Comparison of ENCODE assay signal across 8 cellular contexts in the genomic region with DNA sequence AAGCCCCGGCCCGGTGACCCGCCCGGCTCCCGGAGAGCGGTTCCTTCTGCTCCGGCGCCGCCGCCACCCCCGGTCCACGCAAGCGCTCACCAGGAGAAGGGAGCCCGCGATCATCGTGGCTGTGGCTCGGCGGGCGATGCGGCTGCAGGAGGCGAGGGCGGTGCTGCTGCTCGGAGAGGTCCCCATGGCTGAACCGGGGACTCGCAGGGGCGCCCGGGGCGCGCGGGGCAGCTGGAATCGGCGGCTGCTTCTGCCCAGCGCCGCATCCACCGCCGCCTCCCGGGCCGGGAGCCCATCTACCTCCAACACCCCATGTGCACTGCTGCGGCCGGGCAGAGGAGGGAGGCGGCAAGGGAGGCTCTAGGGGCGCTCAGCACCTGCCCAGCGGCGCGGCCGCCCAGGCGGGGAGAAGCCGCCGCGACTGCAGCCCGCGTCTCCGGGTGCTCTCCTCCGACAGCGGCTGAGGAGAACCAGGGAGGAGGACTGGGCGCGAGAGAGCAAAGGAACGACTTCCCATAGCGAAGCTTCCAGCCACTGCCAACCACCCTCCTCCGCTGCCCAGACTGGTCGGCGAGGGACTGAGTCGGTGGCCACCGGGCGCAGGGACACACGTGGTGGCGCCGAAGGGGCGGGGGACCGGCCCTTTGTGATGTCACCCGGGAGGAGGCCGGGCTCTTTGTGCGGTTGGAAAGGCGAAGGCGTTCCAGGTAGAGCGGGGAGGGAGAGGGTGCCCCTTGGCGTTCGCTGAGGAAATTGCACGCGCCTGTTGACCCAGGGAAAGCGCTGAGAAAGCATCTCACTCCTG. TPM values are rescaled to one million over a fixed set of nuclear protein-coding genes. Genes with fewer than 3 reads are reported as not detected.
DNase-seq lines count a peak whose midpoint lies in the region; ATAC-seq, FAIRE-seq and TF ChIP-seq lines count a peak whose summit lies in the region.

A gene with protein sequence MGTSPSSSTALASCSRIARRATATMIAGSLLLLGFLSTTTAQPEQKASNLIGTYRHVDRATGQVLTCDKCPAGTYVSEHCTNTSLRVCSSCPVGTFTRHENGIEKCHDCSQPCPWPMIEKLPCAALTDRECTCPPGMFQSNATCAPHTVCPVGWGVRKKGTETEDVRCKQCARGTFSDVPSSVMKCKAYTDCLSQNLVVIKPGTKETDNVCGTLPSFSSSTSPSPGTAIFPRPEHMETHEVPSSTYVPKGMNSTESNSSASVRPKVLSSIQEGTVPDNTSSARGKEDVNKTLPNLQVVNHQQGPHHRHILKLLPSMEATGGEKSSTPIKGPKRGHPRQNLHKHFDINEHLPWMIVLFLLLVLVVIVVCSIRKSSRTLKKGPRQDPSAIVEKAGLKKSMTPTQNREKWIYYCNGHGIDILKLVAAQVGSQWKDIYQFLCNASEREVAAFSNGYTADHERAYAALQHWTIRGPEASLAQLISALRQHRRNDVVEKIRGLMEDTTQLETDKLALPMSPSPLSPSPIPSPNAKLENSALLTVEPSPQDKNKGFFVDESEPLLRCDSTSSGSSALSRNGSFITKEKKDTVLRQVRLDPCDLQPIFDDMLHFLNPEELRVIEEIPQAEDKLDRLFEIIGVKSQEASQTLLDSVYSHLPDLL (minus strand): TSS at position 580 of the 805 bp plus-strand sequence. CDS start 394 bp downstream, at position 186.

- 0 out of 2 replicates have a peak, but pooled peaks cover 4% of the 10 kb centered on the region for H3K79me1 ChIP-seq in H1 (ENCODE audit: low read depth, low read length)

- peak; percentile 87 to 97 for TF ChIP-seq POLR2A in H1 (IDR thresholded peaks at IDR 0.05; ENCODE audit: control extremely low read depth in 1 of 2, low read depth in 2 of 2, low read length in 2 of 2)

- WGBS in H1 (ENCODE audit: extremely low coverage in 1 of 2, insufficient coverage in 1 of 2, insufficient read length in 1 of 2, insufficient replicate concordance in 2 of 2, low coverage in 1 of 2, low lambda C conversion rate in 2 of 2, missing lambda C conversion rate in 1 of 2), 2 experiments = 2% methylated on average over 44 of the region's 81 CpGs; no CpG with 5 or more reads in 1 of the 2 experiments

- H4K5ac ChIP-seq in H1 (ENCODE audit: insufficient read length, low read depth, low read length) = peak within 1 kb of the TSS; percentile 44

- TF ChIP-seq RAD21 in H1 (IDR thresholded peaks at IDR 0.05 in 1 of 2, conservative IDR thresholded peaks at IDR 0.05 in 1 of 2; ENCODE audit: low read depth in 2 of 2, low read length in 2 of 2) = peak; percentile 91 to 93

- peak in 1 of 2 experiments; percentile 15; a peak in 1 of 3 replicates for TF ChIP-seq EP300 in H1 (IDR thresholded peaks at IDR 0.05; ENCODE audit: borderline replicate concordance in 1 of 2, low read depth in 2 of 2, low read length in 2 of 2)

- H3K4me1 ChIP-seq in CD8-positive, alpha-beta T cell (ENCODE audit: insufficient read depth, low read length) = peaks cover 6% of the 10 kb centered on the region
- peaks cover 0 to 17% (median 5%) of the 10 kb centered on the region in 4 experiments; a peak in 5 of 7 replicates for H3K4me1 ChIP-seq in H1 (replicated peaks in 1 of 4; ENCODE audit: control insufficient read depth in 3 of 4, insufficient read depth in 4 of 4, low read length in 3 of 4)

- peak within 1 kb of the TSS; percentile 96 for H4K8ac ChIP-seq in H1 (ENCODE audit: extremely low read depth, insufficient read depth, low read length)

- H3K36me3 ChIP-seq in CD8-positive, alpha-beta T cell (ENCODE audit: insufficient read depth, low read length) = no peaks in the 10 kb centered on the region
- no peaks in the 10 kb centered on the region for H3K36me3 ChIP-seq in H1 (ENCODE audit: control insufficient read depth in 2 of 4, insufficient read depth in 4 of 4, low read length in 3 of 4)

- no peaks in the 10 kb centered on the region for H3K9me3 ChIP-seq in CD8-positive, alpha-beta T cell (ENCODE audit: low read length)
- H3K9me3 ChIP-seq in H1 (ENCODE audit: insufficient read depth in 2 of 2, low read depth in 1 of 2, low read length in 1 of 2) = no peaks in the 10 kb centered on the region; a peak in 1 of 4 replicates

- H2BK12ac ChIP-seq in H1 (ENCODE audit: low read depth, low read length) = peak within 1 kb of the TSS; percentile 41

- ATAC-seq in CD8-positive, alpha-beta T cell = peak; percentile 92
- peak; percentile 98 for ATAC-seq in GM19438 (IDR thresholded peaks at IDR 0.05; ENCODE audit: low read depth, unreplicated experiment)
- peak; percentile 98 for ATAC-seq in HG03575 (IDR thresholded peaks at IDR 0.05; ENCODE audit: extremely low read depth, insufficient number of reproducible peaks, low FRiP score, unreplicated experiment)
- ATAC-seq in memory B cell (ENCODE audit: low read depth) = peak; percentile 93

- CTCF ChIA-PET in CD8-positive, alpha-beta T cell (lab: Charles Lee) = interaction anchor here (0.9 to 1.7 kb wide), 5 partner anchors 9 to 212 kb away, joined by 3 to 8 read pairs (median 3); no protein-coding TSS in a partner anchor
- CTCF ChIA-PET in H1 (lab: Charles Lee; ENCODE audit: partially characterized antibody) = interaction anchor here (0.6 to 3.6 kb wide), 18 partner anchors 9 to 251 kb away, joined by 3 to 27 read pairs (median 4); no protein-coding TSS in a partner anchor

- peaks cover 44% of the 10 kb centered on the region for H3K27me3 Mint-ChIP-seq in CD8-positive, alpha-beta T cell (ENCODE audit: low read depth)
- peaks cover 13% of the 10 kb centered on the region for H3K27me3 Mint-ChIP-seq in memory B cell

- no peak within 1 kb of the TSS; the same call in 1 of the 2 replicates for H2BK15ac ChIP-seq in H1 (ENCODE audit: low read length)

- H2BK5ac ChIP-seq in H1 (ENCODE audit: low read depth, low read length) = peak within 1 kb of the TSS; percentile 64; the same call in 1 of the 2 replicates

- H3K4me1 Mint-ChIP-seq in CD8-positive, alpha-beta T cell (ENCODE audit: low read depth) = peaks cover 10% of the 10 kb centered on the region
- H3K4me1 Mint-ChIP-seq in memory B cell = peaks cover 4% of the 10 kb centered on the region

- peak within 1 kb of the TSS; percentile 65; the same call in 1 of the 2 replicates for H3K18ac ChIP-seq in H1 (ENCODE audit: extremely low read depth, low read length)

- H2AFZ ChIP-seq in H1 (ENCODE audit: low read length) = peak within 1 kb of the TSS; percentile 99

- H4K20me1 ChIP-seq in H1 (replicated peaks in 1 of 2; ENCODE audit: control insufficient read depth in 1 of 2, insufficient read depth in 2 of 2, low read length in 2 of 2) = peaks cover 3 to 6% of the 10 kb centered on the region in 2 experiments

- peak within 1 kb of the TSS; percentile 78 to 96 (median 90) for H3K9ac ChIP-seq in H1 (replicated peaks in 1 of 4; ENCODE audit: extremely low read depth in 1 of 4, low read depth in 3 of 4, low read length in 3 of 4)

- H3K23me2 ChIP-seq in H1 (ENCODE audit: low read depth, low read length) = peaks cover 5% of the 10 kb centered on the region

- no peak within 1 kb of the TSS for H3K23ac ChIP-seq in H1 (ENCODE audit: insufficient read length)

- H3K14ac ChIP-seq in H1 (ENCODE audit: insufficient read length) = no peak within 1 kb of the TSS

- intact Hi-C loops in CD8-positive, alpha-beta T cell (cut with DNase I, micrococcal nuclease) = loop anchor here in 1 of 2 experiments (1.0 to 5.0 kb wide), 4 partner anchors 212 to 1217 kb away; no protein-coding TSS in a partner anchor

- FAIRE-seq in H1 (lab: Jason Lieb, UNC) = no peak

- H3K56ac ChIP-seq in H1 (replicated peaks; ENCODE audit: insufficient read length, low read depth, low read length) = peak within 1 kb of the TSS; percentile 67

- H3K79me2 ChIP-seq in H1 (ENCODE audit: control insufficient read depth in 1 of 2, insufficient read depth in 2 of 2, low read length in 2 of 2) = peaks cover 20 to 46% of the 10 kb centered on the region in 2 experiments

- no peak within 1 kb of the TSS for H3K27ac ChIP-seq in CD8-positive, alpha-beta T cell (ENCODE audit: low read depth, low read length)
- peak within 1 kb of the TSS; percentile 85; the same call in 1 of the 2 replicates for H3K27ac ChIP-seq in H1 (ENCODE audit: low read depth, low read length)

- POLR2A ChIA-PET in CD8-positive, alpha-beta T cell (lab: Charles Lee) = no interaction called here
- POLR2A ChIA-PET in H1 (lab: Charles Lee; ENCODE audit: partially characterized antibody) = interaction anchor here (0.6 to 1.7 kb wide), 10 partner anchors 10 to 212 kb away, joined by 3 to 8 read pairs (median 4); a partner anchor contains a TSS

- H2BK120ac ChIP-seq in H1 (replicated peaks; ENCODE audit: low read depth, low read length) = no peak within 1 kb of the TSS

- H3K27ac Mint-ChIP-seq in CD8-positive, alpha-beta T cell = no peak within 1 kb of the TSS
- no peak within 1 kb of the TSS for H3K27ac Mint-ChIP-seq in memory B cell

- H3K4me3 Mint-ChIP-seq in CD8-positive, alpha-beta T cell = peak within 1 kb of the TSS; percentile 80
- peak within 1 kb of the TSS; percentile 83 for H3K4me3 Mint-ChIP-seq in memory B cell

- peak within 1 kb of the TSS; percentile 51 for H4K91ac ChIP-seq in H1 (replicated peaks; ENCODE audit: insufficient read length, low read length)

- no peak within 1 kb of the TSS for H3K4ac ChIP-seq in H1 (replicated peaks; ENCODE audit: insufficient read length, low read depth, low read length)

- H3K36me3 Mint-ChIP-seq in CD8-positive, alpha-beta T cell = no peaks in the 10 kb centered on the region
- no peaks in the 10 kb centered on the region for H3K36me3 Mint-ChIP-seq in memory B cell

- peak; percentile 64 for TF ChIP-seq CTCF in CD8-positive, alpha-beta T cell (IDR thresholded peaks at IDR 0.05)
- TF ChIP-seq CTCF in H1 (IDR thresholded peaks at IDR 0.05; ENCODE audit: control extremely low read depth in 1 of 3, insufficient read depth in 1 of 3, low read depth in 1 of 3, low read length in 3 of 3) = peak; percentile 75 to 90 (median 86)

- DNase-seq in CD8-positive, alpha-beta T cell = peak; percentile 36 to 79 (median 67)
- peak; percentile 82 for DNase-seq in NCI-H82 treated with DMSO at 0.1 percent for 48 hours (lab: John Stamatoyannopoulos, UW; ENCODE audit: unreplicated experiment)
- DNase-seq in activated CD8-positive, alpha-beta memory T cell treated with anti-CD3 and anti-CD28 coated beads for 24 hours = peak; percentile 91
- DNase-seq in H1 (ENCODE audit: low read depth in 1 of 2, low spot score in 2 of 2) = peak; percentile 81 to 96
- peak; percentile 71 to 76 for DNase-seq in memory B cell (ENCODE audit: low spot score in 2 of 2)
- DNase-seq in stimulated activated CD8-positive, alpha-beta memory T cell treated with anti-CD3 and anti-CD28 coated beads, Interleukin-12 subunit alpha, Interleukin-12 subunit beta, amount 100 ng/mL, for 4 hours (ENCODE audit: low read depth) = peak; percentile 64

- H3K27me3 ChIP-seq in CD8-positive, alpha-beta T cell (ENCODE audit: insufficient read depth, low read length) = peaks cover 7% of the 10 kb centered on the region
- H3K27me3 ChIP-seq in H1 (replicated peaks in 1 of 4; ENCODE audit: control insufficient read depth in 3 of 4, extremely low read depth in 1 of 4, insufficient read depth in 3 of 4, low read length in 3 of 4) = no peaks in the 10 kb centered on the region

- peak within 1 kb of the TSS; percentile 93 to 94 for H3K4me2 ChIP-seq in H1 (ENCODE audit: insufficient read depth in 1 of 2, low read depth in 2 of 2, low read length in 2 of 2)

- H2BK20ac ChIP-seq in H1 (ENCODE audit: low read length) = no peak within 1 kb of the TSS

- H3K9me3 Mint-ChIP-seq in CD8-positive, alpha-beta T cell = no peaks in the 10 kb centered on the region
- no peaks in the 10 kb centered on the region for H3K9me3 Mint-ChIP-seq in memory B cell

- no peak within 1 kb of the TSS for H2AK5ac ChIP-seq in H1 (ENCODE audit: low read depth, low read length)

- peak within 1 kb of the TSS; percentile 76 for H3K4me3 ChIP-seq in CD8-positive, alpha-beta T cell (ENCODE audit: low read depth, low read length)
- H3K4me3 ChIP-seq in H1 (ENCODE audit: extremely low read depth in 1 of 4, insufficient read depth in 2 of 4, low read depth in 3 of 4, low read length in 4 of 4) = peak within 1 kb of the TSS; percentile 79 to 93 (median 88)

RNA-seq across cellular contexts. Expression of the gene that starts here (rescaled TPM):
- total RNA-seq in CD8-positive, alpha-beta T cell = under 1 TPM; 0.42 to 0.52 TPM
- total RNA-seq in H1 (2021; fragmentation: NEBNext Ultra II Directional; extraction: Animal tissue kit (Norgen Biotek cat#: 25700)) = 52.4 and 52.7 TPM in 2 replicates
- polyA plus RNA-seq in H1 (2011; rRNA removed) = 16.4 and 21.3 TPM in 2 replicates
- 20.2 TPM for polyA plus RNA-seq in H1 (2011; cell fraction: cytosol; rRNA removed)
- polyA plus RNA-seq in H1 (2011; cell fraction: nucleus; rRNA removed) = 15.2 TPM
- polyA plus RNA-seq in H1 (2012, experiment 1 of 2) = 34.6 to 40.9 TPM (median 35.8 TPM) in 4 replicates
- 20.3 TPM for polyA plus RNA-seq in H1 (2012, experiment 2 of 2)
- polyA plus RNA-seq in H1 (2013, experiment 1 of 2) = 45.5 TPM
- 56.1 TPM for polyA plus RNA-seq in H1 (2013, experiment 2 of 2)
- 59.1 and 62.4 TPM in 2 replicates for polyA minus RNA-seq in H1 (2011; rRNA and poly(A)+ RNA removed)
- 27.9 TPM for polyA minus RNA-seq in H1 (2011; cell fraction: cytosol; rRNA and poly(A)+ RNA removed)
- polyA minus RNA-seq in H1 (2011; cell fraction: nucleus; rRNA and poly(A)+ RNA removed) = 39.1 TPM

Comparison
In these comparisons a context has a peak if more than half of its experiments do, and no peak if none do; other contexts are left out.
1. RNA of the gene that starts here (total RNA-seq): 52.4 to 52.7 TPM in H1; 0.42 to 0.52 TPM in CD8-positive, alpha-beta T cell; every median in the first group is over 10 times any median in the second.
2. Peak in DNase-seq, ATAC-seq and H3K4me3 ChIP-seq in CD8-positive, alpha-beta T cell; RNA of the gene not detected or under 1 TPM.
3. Peak in every context shown above with its lines, with median percentiles within 50 percentile points of each other: ATAC-seq and DNase-seq.